In genomic region chr1:113375878-113376277, GRCh38 we compare ENCODE assay signal across 20 cellular contexts. TPM values are rescaled to one million over a fixed set of nuclear protein-coding genes. Genes with fewer than 3 reads are reported as not detected.
DNase-seq lines count a peak whose midpoint lies in the region; ATAC-seq and TF ChIP-seq lines count a peak whose summit lies in the region.
"Had no signal": no experiment of that assay in that cellular context is flagged by ENCODE, and none has a peak within 500 bp of the region (broad histone marks: within the 10 kb centered on the region; RNA-seq: fewer than 3 reads in every experiment).

No MANE protein-coding gene starts in this region.

- no peak for TF ChIP-seq EP300 in gastroesophageal sphincter (IDR thresholded peaks at IDR 0.05)

- no peak overlapping the region for H3K4me2 ChIP-seq in HCT116 (ENCODE audit: low read length)

- no peak for TF ChIP-seq POLR2A in HCT116 (IDR thresholded peaks at IDR 0.05; ENCODE audit: borderline replicate concordance, extremely low read depth, insufficient read depth, insufficient read length)
- no peak for TF ChIP-seq POLR2A in gastroesophageal sphincter (IDR thresholded peaks at IDR 0.05)

- no peak overlapping the region for H3K4me3 ChIP-seq in HCT116 (replicated peaks in 1 of 2; ENCODE audit: low read depth in 1 of 2, low read length in 2 of 2)
- peak overlapping the region; percentile 45 to 49 for H3K4me3 ChIP-seq in ascending aorta
- H3K4me3 ChIP-seq in gastroesophageal sphincter = peak overlapping the region; percentile 18 to 31
- peak overlapping the region; percentile 9 for H3K4me3 ChIP-seq in psoas muscle
- H3K4me3 ChIP-seq: skin epidermis had no signal

- no peak overlapping the region for H3K9ac ChIP-seq in HCT116 (ENCODE audit: low read length)

- BruUV-seq in HCT116 (replicated peaks; lab: Mats Ljungman, UMichigan) = no TSS peak

- TF ChIP-seq RAD21 in HCT116 (IDR thresholded peaks at IDR 0.05; ENCODE audit: low read depth) = no peak

- H3K9me3 ChIP-seq in HCT116 (ENCODE audit: control insufficient read depth in 1 of 2, insufficient read depth in 1 of 2, low read depth in 1 of 2, low read length in 2 of 2) (no peaks in the 10 kb centered on the region), ascending aorta (no peaks in the 10 kb centered on the region), gastroesophageal sphincter (no peaks in the 10 kb centered on the region), psoas muscle (no peaks in the 10 kb centered on the region)

- H3K27me3 ChIP-seq in HCT116 (ENCODE audit: insufficient read depth, low read length) (no peaks in the 10 kb centered on the region), ascending aorta (no peaks in the 10 kb centered on the region), gastroesophageal sphincter (no peaks in the 10 kb centered on the region), psoas muscle (ENCODE audit: insufficient read depth in 3 of 3, low read length in 2 of 3) (no peaks in the 10 kb centered on the region)

- H3K4me1 ChIP-seq in HCT116 (ENCODE audit: control insufficient read depth in 1 of 2, insufficient read depth in 2 of 2, low read length in 2 of 2) = no peaks in the 10 kb centered on the region
- peaks cover 0 to 2% of the 10 kb centered on the region in 2 donors for H3K4me1 ChIP-seq in ascending aorta
- peaks cover 0 to 14% (median 0%) of the 10 kb centered on the region in 3 donors for H3K4me1 ChIP-seq in gastroesophageal sphincter
- H3K4me1 ChIP-seq in psoas muscle = no peaks in the 10 kb centered on the region

- 13 to 23% methylated on average over 4 to 5 of the region's 5 CpGs for WGBS in gastroesophageal sphincter (ENCODE audit: low coverage in 1 of 2), 2 donors
- WGBS in psoas muscle, 3 donors = 41 to 51% (median 42%) methylated on average over 5 of the region's 5 CpGs

- H3K36me3 ChIP-seq in HCT116 (ENCODE audit: control insufficient read depth in 1 of 2, insufficient read depth in 2 of 2, low read length in 2 of 2) (no peaks in the 10 kb centered on the region), ascending aorta (no peaks in the 10 kb centered on the region), gastroesophageal sphincter (no peaks in the 10 kb centered on the region), psoas muscle (ENCODE audit: insufficient read depth in 1 of 2, low read depth in 1 of 2) (no peaks in the 10 kb centered on the region)

- H2AFZ ChIP-seq in HCT116 (ENCODE audit: low read depth, low read length, poor library complexity, severe bottlenecking) = peak overlapping the region; percentile 16

- intact Hi-C loops in HCT116 (cut with micrococcal nuclease) = no loop called here
- intact Hi-C loops in ascending aorta (cut with DNase I) = no loop called here
- intact Hi-C loops in psoas muscle (cut with DNase I) = no loop called here

- RAD21 ChIA-PET in HCT116 (lab: Charles Lee; ENCODE audit: low non-redundant PET in 1 of 2, low total read pairs in 2 of 2, uncharacterized antibody in 2 of 2, unreplicated experiment in 2 of 2) = no interaction called here

- H3K79me2 ChIP-seq in HCT116 (ENCODE audit: insufficient read depth, low read length) = no peaks in the 10 kb centered on the region

- no peaks in the 10 kb centered on the region for H3K9me2 ChIP-seq in HCT116 (ENCODE audit: insufficient read depth)

- CTCF ChIA-PET in HCT116 (lab: Charles Lee) = no interaction called here

- H3K27ac ChIP-seq in HCT116 (ENCODE audit: low read depth, low read length) (no peak overlapping the region), ascending aorta (no peak overlapping the region), gastroesophageal sphincter (peak overlapping the region in 2 of 4 donors; percentile 29 to 49), psoas muscle (no peak overlapping the region)
- H3K27ac ChIP-seq: C4-2B, skin epidermis had no signal

- POLR2A ChIA-PET in HCT116 (lab: Charles Lee) = no interaction called here

- ATAC-seq in HCT116 = no peak
- ATAC-seq in gastroesophageal sphincter = no peak
- ATAC-seq in psoas muscle = no peak
- ATAC-seq in GM18870 (IDR thresholded peaks at IDR 0.05; ENCODE audit: unreplicated experiment) = no peak
- ATAC-seq: activated CD8-positive, alpha-beta T cell treated with anti-CD3 and anti-CD28 coated beads, Interleukin-2, amount 10 ng/mL, durations not matched to agents 7 days and 5 days; left colon; stimulated activated memory B cell treated with anti-CD40 and anti-IgM and Interleukin-4, amounts not matched to agents 10 μg/mL and 1 μg/mL and 100 μg/mL, for 72 hours had no signal

- no peak for DNase-seq in HCT116 (ENCODE audit: low read depth, low spot score)
- DNase-seq in ascending aorta (ENCODE audit: low spot score in 2 of 2) = no peak
- no peak for DNase-seq in psoas muscle
- DNase-seq in stimulated activated CD8-positive, alpha-beta memory T cell treated with anti-CD3 and anti-CD28 coated beads, Interleukin-4, amount 100 ng/mL, for 48 hours = no peak
- no peak for DNase-seq in islet precursor cell
- DNase-seq in activated effector memory CD4-positive, alpha-beta T cell treated with Interleukin-2 at 50 U/mL for 16 hours = no peak
- DNase-seq: activated CD4-positive, CD25-positive, alpha-beta regulatory T cell treated with anti-CD3 and anti-CD28 coated beads, Interleukin-2, amount 50 U/mL, for 72 hours; activated CD8-positive, alpha-beta T cell treated with anti-CD3 and anti-CD28 coated beads, Interleukin-2, amount 10 ng/mL, durations not matched to agents 7 days and 5 days; left colon; NCI-H1092; NCI-H2029 treated with DMSO at 0.1 percent for 48 hours; NCI-H226; NCI-H774; Right ventricle myocardium superior; stimulated activated CD4-positive, alpha-beta T cell treated with anti-CD3 and anti-CD28 coated beads, Interleukin-2, amount 100 ng/mL, for 24 hours had no signal

- no peaks in the 10 kb centered on the region for H4K20me1 ChIP-seq in HCT116 (ENCODE audit: insufficient read depth)

- TF ChIP-seq CTCF in HCT116 (IDR thresholded peaks at IDR 0.05 in 2 of 3, conservative IDR thresholded peaks at IDR 0.05 in 1 of 3; ENCODE audit: borderline replicate concordance in 1 of 3, insufficient read depth in 1 of 3, low read depth in 2 of 3, low read length in 2 of 3) = no peak
- no peak for TF ChIP-seq CTCF in ascending aorta (IDR thresholded peaks at IDR 0.05)
- TF ChIP-seq CTCF in gastroesophageal sphincter (IDR thresholded peaks at IDR 0.05) = no peak
- no peak for TF ChIP-seq CTCF in psoas muscle (IDR thresholded peaks at IDR 0.05)

TF ChIP-seq in HCT116, 20 proteins besides CTCF, POLR2A, EP300 and RAD21 (continues in another document):
- TF ChIP-seq YY1 (IDR thresholded peaks at IDR 0.05; ENCODE audit: extremely low read depth, insufficient replicate concordance, low read depth, low read length) = no peak
- no peak for TF ChIP-seq TCF7L2 (IDR thresholded peaks at IDR 0.05; ENCODE audit: borderline replicate concordance, extremely low read depth, insufficient read depth, insufficient read length)
- TF ChIP-seq, protein P1, sequence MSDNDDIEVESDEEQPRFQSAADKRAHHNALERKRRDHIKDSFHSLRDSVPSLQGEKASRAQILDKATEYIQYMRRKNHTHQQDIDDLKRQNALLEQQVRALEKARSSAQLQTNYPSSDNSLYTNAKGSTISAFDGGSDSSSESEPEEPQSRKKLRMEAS (IDR thresholded peaks at IDR 0.05) = no peak
- no peak for TF ChIP-seq ZFX (IDR thresholded peaks at IDR 0.05)
- no peak for TF ChIP-seq ELF1 (IDR thresholded peaks at IDR 0.05; ENCODE audit: borderline replicate concordance, low read depth)
- no peak for TF ChIP-seq CEBPB (IDR thresholded peaks at IDR 0.05; ENCODE audit: low read depth)
- TF ChIP-seq EZH2 (IDR thresholded peaks at IDR 0.05) = no peak
- TF ChIP-seq REST (IDR thresholded peaks at IDR 0.05; ENCODE audit: low read depth) = no peak
- TF ChIP-seq JUND (IDR thresholded peaks at IDR 0.05) = no peak

RNA-seq across cellular contexts. Expression of gene MAGI3, which starts 14.4 kb away (rescaled TPM):
- total RNA-seq in HCT116 (2021; ENCODE audit: unreplicated experiment) (11.8 TPM), ascending aorta (14.9 TPM), gastroesophageal sphincter (10 to 100 TPM; 18.2 to 26.6 (median 22.7) TPM), psoas muscle (1 to 10 TPM; 2.9 to 7.1 (median 4.4) TPM)
- 3.9 and 5.6 TPM in 2 replicates for polyA plus RNA-seq in HCT116 (2012)
- 1 to 10 TPM in 2 of 3 donors, under 1 TPM in 1; 0.76 to 2.1 (median 1.1) TPM for polyA plus RNA-seq in psoas muscle

Comparison
In these comparisons a context has a peak if more than half of its experiments do, and no peak if none do; other contexts are left out.
1. H3K4me3 ChIP-seq: peak in ascending aorta (2 of 2), gastroesophageal sphincter (2 of 2) and psoas muscle (single experiment); none in HCT116 (0 of 2).